Comparison of ENCODE assay signal across 1 cellular context in the genomic region with DNA sequence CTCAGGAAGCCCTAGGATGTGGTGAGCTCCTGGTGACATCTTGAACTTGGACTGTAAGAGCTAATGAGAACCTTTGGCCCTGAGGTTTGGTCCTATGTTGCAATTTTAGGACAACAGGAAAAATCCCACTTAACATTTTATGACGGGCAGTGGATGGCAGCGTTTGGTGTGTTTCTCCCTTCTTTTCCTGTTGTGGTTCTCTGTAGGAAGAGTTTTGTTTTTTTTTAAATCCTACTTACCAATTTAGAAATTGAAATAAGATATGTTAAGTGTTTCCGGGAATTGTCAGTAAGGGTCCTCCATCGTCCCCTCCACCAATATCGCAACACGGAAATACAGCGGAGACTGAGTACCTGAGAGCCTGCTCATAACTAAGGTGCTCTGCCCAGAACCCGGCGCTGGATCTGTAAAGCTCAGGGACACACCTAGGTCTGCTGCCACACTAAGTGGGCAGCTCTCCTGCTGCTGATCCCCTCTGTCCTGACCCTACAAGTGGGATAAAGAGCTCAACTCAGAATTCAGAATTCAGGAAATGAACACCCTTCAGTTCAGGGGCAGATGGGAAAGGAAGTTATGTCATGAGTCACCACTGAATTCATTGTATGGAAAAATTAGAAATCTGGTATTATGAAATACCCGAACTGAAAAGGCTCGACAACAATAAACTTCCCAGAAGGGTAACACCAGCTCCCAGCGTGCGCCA.
TF ChIP-seq lines count a peak whose summit lies in the region.

No MANE protein-coding gene starts in this region.

TF ChIP-seq in K562, 482 proteins besides CTCF, POLR2A, EP300 and RAD21:
- TF ChIP-seq, protein P1, sequence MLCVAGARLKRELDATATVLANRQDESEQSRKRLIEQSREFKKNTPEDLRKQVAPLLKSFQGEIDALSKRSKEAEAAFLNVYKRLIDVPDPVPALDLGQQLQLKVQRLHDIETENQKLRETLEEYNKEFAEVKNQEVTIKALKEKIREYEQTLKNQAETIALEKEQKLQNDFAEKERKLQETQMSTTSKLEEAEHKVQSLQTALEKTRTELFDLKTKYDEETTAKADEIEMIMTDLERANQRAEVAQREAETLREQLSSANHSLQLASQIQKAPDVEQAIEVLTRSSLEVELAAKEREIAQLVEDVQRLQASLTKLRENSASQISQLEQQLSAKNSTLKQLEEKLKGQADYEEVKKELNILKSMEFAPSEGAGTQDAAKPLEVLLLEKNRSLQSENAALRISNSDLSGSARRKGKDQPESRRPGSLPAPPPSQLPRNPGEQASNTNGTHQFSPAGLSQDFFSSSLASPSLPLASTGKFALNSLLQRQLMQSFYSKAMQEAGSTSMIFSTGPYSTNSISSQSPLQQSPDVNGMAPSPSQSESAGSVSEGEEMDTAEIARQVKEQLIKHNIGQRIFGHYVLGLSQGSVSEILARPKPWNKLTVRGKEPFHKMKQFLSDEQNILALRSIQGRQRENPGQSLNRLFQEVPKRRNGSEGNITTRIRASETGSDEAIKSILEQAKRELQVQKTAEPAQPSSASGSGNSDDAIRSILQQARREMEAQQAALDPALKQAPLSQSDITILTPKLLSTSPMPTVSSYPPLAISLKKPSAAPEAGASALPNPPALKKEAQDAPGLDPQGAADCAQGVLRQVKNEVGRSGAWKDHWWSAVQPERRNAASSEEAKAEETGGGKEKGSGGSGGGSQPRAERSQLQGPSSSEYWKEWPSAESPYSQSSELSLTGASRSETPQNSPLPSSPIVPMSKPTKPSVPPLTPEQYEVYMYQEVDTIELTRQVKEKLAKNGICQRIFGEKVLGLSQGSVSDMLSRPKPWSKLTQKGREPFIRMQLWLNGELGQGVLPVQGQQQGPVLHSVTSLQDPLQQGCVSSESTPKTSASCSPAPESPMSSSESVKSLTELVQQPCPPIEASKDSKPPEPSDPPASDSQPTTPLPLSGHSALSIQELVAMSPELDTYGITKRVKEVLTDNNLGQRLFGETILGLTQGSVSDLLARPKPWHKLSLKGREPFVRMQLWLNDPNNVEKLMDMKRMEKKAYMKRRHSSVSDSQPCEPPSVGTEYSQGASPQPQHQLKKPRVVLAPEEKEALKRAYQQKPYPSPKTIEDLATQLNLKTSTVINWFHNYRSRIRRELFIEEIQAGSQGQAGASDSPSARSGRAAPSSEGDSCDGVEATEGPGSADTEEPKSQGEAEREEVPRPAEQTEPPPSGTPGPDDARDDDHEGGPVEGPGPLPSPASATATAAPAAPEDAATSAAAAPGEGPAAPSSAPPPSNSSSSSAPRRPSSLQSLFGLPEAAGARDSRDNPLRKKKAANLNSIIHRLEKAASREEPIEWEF (CRISPR knock-in tag; IDR thresholded peaks at IDR 0.05), result no peak
- TF ChIP-seq CREBBP (IDR thresholded peaks at IDR 0.05; ENCODE audit: low read depth, low read length), result no peak
- TF ChIP-seq, protein P2, sequence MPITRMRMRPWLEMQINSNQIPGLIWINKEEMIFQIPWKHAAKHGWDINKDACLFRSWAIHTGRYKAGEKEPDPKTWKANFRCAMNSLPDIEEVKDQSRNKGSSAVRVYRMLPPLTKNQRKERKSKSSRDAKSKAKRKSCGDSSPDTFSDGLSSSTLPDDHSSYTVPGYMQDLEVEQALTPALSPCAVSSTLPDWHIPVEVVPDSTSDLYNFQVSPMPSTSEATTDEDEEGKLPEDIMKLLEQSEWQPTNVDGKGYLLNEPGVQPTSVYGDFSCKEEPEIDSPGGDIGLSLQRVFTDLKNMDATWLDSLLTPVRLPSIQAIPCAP (CRISPR knock-in tag; IDR thresholded peaks at IDR 0.05; ENCODE audit: borderline replicate concordance), result no peak
- TF ChIP-seq YY1 (IDR thresholded peaks at IDR 0.05; ENCODE audit: borderline replicate concordance in 1 of 3, control insufficient read depth in 1 of 3, extremely low read depth in 1 of 3, insufficient read depth in 3 of 3, insufficient read length in 1 of 3, insufficient replicate concordance in 2 of 3, low read depth in 1 of 3, low read length in 2 of 3), result no peak
- TF ChIP-seq ZNF140 (CRISPR knock-in tag; IDR thresholded peaks at IDR 0.05), result no peak
- TF ChIP-seq JUND (IDR thresholded peaks at IDR 0.05; ENCODE audit: borderline replicate concordance, low read depth, low read length), result no peak
- no peak for TF ChIP-seq JUND (tag; IDR thresholded peaks at IDR 0.05; ENCODE audit: borderline replicate concordance, low read depth, low read length)
- no peak for TF ChIP-seq SLC30A9 (CRISPR knock-in tag; IDR thresholded peaks at IDR 0.05)
- TF ChIP-seq, protein P3, sequence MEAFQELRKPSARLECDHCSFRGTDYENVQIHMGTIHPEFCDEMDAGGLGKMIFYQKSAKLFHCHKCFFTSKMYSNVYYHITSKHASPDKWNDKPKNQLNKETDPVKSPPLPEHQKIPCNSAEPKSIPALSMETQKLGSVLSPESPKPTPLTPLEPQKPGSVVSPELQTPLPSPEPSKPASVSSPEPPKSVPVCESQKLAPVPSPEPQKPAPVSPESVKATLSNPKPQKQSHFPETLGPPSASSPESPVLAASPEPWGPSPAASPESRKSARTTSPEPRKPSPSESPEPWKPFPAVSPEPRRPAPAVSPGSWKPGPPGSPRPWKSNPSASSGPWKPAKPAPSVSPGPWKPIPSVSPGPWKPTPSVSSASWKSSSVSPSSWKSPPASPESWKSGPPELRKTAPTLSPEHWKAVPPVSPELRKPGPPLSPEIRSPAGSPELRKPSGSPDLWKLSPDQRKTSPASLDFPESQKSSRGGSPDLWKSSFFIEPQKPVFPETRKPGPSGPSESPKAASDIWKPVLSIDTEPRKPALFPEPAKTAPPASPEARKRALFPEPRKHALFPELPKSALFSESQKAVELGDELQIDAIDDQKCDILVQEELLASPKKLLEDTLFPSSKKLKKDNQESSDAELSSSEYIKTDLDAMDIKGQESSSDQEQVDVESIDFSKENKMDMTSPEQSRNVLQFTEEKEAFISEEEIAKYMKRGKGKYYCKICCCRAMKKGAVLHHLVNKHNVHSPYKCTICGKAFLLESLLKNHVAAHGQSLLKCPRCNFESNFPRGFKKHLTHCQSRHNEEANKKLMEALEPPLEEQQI (IDR thresholded peaks at IDR 0.05), result no peak
- no peak for TF ChIP-seq EWSR1 (IDR thresholded peaks at IDR 0.05; ENCODE audit: borderline replicate concordance, low read depth, partially characterized antibody)
- TF ChIP-seq, protein P4, sequence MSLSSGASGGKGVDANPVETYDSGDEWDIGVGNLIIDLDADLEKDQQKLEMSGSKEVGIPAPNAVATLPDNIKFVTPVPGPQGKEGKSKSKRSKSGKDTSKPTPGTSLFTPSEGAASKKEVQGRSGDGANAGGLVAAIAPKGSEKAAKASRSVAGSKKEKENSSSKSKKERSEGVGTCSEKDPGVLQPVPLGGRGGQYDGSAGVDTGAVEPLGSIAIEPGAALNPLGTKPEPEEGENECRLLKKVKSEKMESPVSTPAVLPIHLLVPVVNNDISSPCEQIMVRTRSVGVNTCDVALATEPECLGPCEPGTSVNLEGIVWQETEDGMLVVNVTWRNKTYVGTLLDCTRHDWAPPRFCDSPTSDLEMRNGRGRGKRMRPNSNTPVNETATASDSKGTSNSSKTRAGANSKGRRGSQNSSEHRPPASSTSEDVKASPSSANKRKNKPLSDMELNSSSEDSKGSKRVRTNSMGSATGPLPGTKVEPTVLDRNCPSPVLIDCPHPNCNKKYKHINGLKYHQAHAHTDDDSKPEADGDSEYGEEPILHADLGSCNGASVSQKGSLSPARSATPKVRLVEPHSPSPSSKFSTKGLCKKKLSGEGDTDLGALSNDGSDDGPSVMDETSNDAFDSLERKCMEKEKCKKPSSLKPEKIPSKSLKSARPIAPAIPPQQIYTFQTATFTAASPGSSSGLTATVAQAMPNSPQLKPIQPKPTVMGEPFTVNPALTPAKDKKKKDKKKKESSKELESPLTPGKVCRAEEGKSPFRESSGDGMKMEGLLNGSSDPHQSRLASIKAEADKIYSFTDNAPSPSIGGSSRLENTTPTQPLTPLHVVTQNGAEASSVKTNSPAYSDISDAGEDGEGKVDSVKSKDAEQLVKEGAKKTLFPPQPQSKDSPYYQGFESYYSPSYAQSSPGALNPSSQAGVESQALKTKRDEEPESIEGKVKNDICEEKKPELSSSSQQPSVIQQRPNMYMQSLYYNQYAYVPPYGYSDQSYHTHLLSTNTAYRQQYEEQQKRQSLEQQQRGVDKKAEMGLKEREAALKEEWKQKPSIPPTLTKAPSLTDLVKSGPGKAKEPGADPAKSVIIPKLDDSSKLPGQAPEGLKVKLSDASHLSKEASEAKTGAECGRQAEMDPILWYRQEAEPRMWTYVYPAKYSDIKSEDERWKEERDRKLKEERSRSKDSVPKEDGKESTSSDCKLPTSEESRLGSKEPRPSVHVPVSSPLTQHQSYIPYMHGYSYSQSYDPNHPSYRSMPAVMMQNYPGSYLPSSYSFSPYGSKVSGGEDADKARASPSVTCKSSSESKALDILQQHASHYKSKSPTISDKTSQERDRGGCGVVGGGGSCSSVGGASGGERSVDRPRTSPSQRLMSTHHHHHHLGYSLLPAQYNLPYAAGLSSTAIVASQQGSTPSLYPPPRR (CRISPR knock-in tag; IDR thresholded peaks at IDR 0.05; ENCODE audit: borderline replicate concordance), result no peak
- TF ChIP-seq MBD2 (IDR thresholded peaks at IDR 0.05; ENCODE audit: borderline replicate concordance, low read depth), result no peak
- no peak for TF ChIP-seq SPI1 (IDR thresholded peaks at IDR 0.05; ENCODE audit: borderline replicate concordance, low read depth, low read length)
- TF ChIP-seq, protein P5, sequence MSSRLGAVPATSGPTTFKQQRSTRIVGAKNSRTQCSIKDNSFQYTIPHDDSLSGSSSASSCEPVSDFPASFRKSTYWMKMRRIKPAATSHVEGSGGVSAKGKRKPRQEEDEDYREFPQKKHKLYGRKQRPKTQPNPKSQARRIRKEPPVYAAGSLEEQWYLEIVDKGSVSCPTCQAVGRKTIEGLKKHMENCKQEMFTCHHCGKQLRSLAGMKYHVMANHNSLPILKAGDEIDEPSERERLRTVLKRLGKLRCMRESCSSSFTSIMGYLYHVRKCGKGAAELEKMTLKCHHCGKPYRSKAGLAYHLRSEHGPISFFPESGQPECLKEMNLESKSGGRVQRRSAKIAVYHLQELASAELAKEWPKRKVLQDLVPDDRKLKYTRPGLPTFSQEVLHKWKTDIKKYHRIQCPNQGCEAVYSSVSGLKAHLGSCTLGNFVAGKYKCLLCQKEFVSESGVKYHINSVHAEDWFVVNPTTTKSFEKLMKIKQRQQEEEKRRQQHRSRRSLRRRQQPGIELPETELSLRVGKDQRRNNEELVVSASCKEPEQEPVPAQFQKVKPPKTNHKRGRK (tag; IDR thresholded peaks at IDR 0.05), result no peak
- no peak for TF ChIP-seq CSDE1 (IDR thresholded peaks at IDR 0.05)
- TF ChIP-seq ZNF347 (CRISPR knock-in tag; IDR thresholded peaks at IDR 0.05; ENCODE audit: low read depth), result no peak
- TF ChIP-seq, protein P6, sequence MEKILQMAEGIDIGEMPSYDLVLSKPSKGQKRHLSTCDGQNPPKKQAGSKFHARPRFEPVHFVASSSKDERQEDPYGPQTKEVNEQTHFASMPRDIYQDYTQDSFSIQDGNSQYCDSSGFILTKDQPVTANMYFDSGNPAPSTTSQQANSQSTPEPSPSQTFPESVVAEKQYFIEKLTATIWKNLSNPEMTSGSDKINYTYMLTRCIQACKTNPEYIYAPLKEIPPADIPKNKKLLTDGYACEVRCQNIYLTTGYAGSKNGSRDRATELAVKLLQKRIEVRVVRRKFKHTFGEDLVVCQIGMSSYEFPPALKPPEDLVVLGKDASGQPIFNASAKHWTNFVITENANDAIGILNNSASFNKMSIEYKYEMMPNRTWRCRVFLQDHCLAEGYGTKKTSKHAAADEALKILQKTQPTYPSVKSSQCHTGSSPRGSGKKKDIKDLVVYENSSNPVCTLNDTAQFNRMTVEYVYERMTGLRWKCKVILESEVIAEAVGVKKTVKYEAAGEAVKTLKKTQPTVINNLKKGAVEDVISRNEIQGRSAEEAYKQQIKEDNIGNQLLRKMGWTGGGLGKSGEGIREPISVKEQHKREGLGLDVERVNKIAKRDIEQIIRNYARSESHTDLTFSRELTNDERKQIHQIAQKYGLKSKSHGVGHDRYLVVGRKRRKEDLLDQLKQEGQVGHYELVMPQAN (IDR thresholded peaks at IDR 0.05; ENCODE audit: borderline replicate concordance), result no peak
- no peak for TF ChIP-seq SREBF1 (IDR thresholded peaks at IDR 0.05; ENCODE audit: borderline replicate concordance, low read depth, low read length)
- no peak for TF ChIP-seq KDM2B (CRISPR knock-in tag; IDR thresholded peaks at IDR 0.05)
- TF ChIP-seq, protein P7, sequence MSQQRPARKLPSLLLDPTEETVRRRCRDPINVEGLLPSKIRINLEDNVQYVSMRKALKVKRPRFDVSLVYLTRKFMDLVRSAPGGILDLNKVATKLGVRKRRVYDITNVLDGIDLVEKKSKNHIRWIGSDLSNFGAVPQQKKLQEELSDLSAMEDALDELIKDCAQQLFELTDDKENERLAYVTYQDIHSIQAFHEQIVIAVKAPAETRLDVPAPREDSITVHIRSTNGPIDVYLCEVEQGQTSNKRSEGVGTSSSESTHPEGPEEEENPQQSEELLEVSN (IDR thresholded peaks at IDR 0.05; ENCODE audit: borderline replicate concordance in 1 of 2, extremely low read depth in 1 of 2, insufficient read depth in 1 of 2, insufficient read length in 1 of 2, low read depth in 1 of 2, low read length in 1 of 2, poor library complexity in 1 of 2, severe bottlenecking in 1 of 2), result no peak
- no peak for TF ChIP-seq CTBP1 (IDR thresholded peaks at IDR 0.05; ENCODE audit: borderline replicate concordance)
